Comparison of ENCODE assay signal across 1 cellular context in the genomic region with DNA sequence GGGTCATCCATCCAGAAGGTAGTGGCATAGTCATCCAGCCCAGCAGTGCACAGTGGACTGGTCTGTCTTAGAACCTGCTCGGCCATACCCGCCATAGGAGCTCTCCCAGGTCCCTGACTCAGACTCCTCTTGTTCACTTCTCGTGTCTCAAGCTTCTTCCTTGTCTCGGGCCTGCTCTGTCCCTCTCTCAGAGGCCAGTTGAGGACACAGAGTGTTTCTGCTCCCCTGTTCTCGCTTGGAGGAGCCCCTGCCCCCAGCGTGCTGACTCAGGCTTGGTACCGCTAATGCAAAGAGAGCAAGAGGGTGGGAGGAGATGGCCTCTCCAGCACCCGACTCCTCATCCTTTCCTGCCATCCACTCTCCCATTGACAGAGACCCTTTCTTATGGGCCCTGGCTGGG.
TF ChIP-seq lines count a peak whose summit lies in the region.

No MANE protein-coding gene starts in this region.

TF ChIP-seq in GM23338, 12 proteins besides CTCF, POLR2A, EP300 and RAD21 (continued from another document):
- TF ChIP-seq, protein P1, sequence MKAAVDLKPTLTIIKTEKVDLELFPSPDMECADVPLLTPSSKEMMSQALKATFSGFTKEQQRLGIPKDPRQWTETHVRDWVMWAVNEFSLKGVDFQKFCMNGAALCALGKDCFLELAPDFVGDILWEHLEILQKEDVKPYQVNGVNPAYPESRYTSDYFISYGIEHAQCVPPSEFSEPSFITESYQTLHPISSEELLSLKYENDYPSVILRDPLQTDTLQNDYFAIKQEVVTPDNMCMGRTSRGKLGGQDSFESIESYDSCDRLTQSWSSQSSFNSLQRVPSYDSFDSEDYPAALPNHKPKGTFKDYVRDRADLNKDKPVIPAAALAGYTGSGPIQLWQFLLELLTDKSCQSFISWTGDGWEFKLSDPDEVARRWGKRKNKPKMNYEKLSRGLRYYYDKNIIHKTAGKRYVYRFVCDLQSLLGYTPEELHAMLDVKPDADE (IDR thresholded peaks at IDR 0.05) = no peak
- no peak for TF ChIP-seq ZNF114 (CRISPR knock-in tag; IDR thresholded peaks at IDR 0.05)
- TF ChIP-seq, protein P2, sequence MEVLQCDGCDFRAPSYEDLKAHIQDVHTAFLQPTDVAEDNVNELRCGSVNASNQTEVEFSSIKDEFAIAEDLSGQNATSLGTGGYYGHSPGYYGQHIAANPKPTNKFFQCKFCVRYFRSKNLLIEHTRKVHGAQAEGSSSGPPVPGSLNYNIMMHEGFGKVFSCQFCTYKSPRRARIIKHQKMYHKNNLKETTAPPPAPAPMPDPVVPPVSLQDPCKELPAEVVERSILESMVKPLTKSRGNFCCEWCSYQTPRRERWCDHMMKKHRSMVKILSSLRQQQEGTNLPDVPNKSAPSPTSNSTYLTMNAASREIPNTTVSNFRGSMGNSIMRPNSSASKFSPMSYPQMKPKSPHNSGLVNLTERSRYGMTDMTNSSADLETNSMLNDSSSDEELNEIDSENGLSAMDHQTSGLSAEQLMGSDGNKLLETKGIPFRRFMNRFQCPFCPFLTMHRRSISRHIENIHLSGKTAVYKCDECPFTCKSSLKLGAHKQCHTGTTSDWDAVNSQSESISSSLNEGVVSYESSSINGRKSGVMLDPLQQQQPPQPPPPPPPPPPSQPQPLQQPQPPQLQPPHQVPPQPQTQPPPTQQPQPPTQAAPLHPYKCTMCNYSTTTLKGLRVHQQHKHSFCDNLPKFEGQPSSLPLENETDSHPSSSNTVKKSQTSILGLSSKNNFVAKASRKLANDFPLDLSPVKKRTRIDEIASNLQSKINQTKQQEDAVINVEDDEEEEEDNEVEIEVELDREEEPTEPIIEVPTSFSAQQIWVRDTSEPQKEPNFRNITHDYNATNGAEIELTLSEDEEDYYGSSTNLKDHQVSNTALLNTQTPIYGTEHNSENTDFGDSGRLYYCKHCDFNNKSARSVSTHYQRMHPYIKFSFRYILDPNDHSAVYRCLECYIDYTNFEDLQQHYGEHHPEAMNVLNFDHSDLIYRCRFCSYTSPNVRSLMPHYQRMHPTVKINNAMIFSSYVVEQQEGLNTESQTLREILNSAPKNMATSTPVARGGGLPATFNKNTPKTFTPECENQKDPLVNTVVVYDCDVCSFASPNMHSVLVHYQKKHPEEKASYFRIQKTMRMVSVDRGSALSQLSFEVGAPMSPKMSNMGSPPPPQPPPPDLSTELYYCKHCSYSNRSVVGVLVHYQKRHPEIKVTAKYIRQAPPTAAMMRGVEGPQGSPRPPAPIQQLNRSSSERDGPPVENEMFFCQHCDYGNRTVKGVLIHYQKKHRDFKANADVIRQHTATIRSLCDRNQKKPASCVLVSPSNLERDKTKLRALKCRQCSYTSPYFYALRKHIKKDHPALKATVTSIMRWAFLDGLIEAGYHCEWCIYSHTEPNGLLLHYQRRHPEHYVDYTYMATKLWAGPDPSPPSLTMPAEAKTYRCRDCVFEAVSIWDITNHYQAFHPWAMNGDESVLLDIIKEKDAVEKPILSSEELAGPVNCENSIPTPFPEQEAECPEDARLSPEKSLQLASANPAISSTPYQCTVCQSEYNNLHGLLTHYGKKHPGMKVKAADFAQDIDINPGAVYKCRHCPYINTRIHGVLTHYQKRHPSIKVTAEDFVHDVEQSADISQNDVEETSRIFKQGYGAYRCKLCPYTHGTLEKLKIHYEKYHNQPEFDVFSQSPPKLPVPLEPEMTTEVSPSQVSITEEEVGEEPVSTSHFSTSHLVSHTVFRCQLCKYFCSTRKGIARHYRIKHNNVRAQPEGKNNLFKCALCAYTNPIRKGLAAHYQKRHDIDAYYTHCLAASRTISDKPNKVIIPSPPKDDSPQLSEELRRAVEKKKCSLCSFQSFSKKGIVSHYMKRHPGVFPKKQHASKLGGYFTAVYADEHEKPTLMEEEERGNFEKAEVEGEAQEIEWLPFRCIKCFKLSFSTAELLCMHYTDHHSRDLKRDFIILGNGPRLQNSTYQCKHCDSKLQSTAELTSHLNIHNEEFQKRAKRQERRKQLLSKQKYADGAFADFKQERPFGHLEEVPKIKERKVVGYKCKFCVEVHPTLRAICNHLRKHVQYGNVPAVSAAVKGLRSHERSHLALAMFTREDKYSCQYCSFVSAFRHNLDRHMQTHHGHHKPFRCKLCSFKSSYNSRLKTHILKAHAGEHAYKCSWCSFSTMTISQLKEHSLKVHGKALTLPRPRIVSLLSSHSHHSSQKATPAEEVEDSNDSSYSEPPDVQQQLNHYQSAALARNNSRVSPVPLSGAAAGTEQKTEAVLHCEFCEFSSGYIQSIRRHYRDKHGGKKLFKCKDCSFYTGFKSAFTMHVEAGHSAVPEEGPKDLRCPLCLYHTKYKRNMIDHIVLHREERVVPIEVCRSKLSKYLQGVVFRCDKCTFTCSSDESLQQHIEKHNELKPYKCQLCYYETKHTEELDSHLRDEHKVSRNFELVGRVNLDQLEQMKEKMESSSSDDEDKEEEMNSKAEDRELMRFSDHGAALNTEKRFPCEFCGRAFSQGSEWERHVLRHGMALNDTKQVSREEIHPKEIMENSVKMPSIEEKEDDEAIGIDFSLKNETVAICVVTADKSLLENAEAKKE (CRISPR knock-in tag; IDR thresholded peaks at IDR 0.05) = no peak
- no peak for TF ChIP-seq POLR2AphosphoS5 (IDR thresholded peaks at IDR 0.05; ENCODE audit: low read depth)
- no peak for TF ChIP-seq CREB1 (CRISPR knock-in tag; IDR thresholded peaks at IDR 0.05; ENCODE audit: low read depth)
- no peak for TF ChIP-seq EZH2 (IDR thresholded peaks at IDR 0.05; ENCODE audit: low read depth, unreplicated experiment)
- TF ChIP-seq STAT1 (IDR thresholded peaks at IDR 0.05; ENCODE audit: unreplicated experiment) = no peak
